Comparison of ENCODE assay signal across 8 cellular contexts in genomic region chr4:118280501-118281218, GRCh38.
A peak's percentile ranks its signal among the peaks of the same experiment; 100 is the strongest.
DNase-seq lines count a peak whose midpoint lies in the region; ATAC-seq and TF ChIP-seq lines count a peak whose summit lies in the region.

No MANE protein-coding gene starts in this region.

- peaks cover 9 to 15% (median 12%) of the 10 kb centered on the region in 3 donors for H3K27me3 Mint-ChIP-seq in immature natural killer cell (ENCODE audit: low read depth in 3 of 3)

- H3K27ac Mint-ChIP-seq in immature natural killer cell: peak overlapping the region in 5 of 6 donors; percentile 6 to 99 (median 58)

- ATAC-seq in GM21515 (IDR thresholded peaks at IDR 0.05; ENCODE audit: unreplicated experiment) (peak; percentile 36), body of pancreas (peak; percentile 65)

- H3K27me3 ChIP-seq in body of pancreas: no peaks in the 10 kb centered on the region

- DNase-seq in NCI-H2171 treated with DMSO at 0.1 percent for 48 hours (lab: John Stamatoyannopoulos, UW): peak; percentile 41
- no peak for DNase-seq in NCI-H2171 (lab: John Stamatoyannopoulos, UW)
- DNase-seq in KG1 (lab: John Stamatoyannopoulos, UW): peak; percentile 17
- peak; percentile 44 for DNase-seq in RPMI7951 (ENCODE audit: low read depth)
- DNase-seq in body of pancreas: peak; percentile 71 to 83 (median 72)
- peak; percentile 17 to 29 (median 18) for DNase-seq in immature natural killer cell
- peak; percentile 20 to 36 for DNase-seq in stimulated activated CD4-positive, alpha-beta T cell treated with anti-CD3 and anti-CD28 coated beads, Interleukin-4, amount 100 ng/mL, for 4 hours

- H3K9me3 ChIP-seq in body of pancreas: no peaks in the 10 kb centered on the region

- peak overlapping the region in 1 of 2 donors; percentile 94 for H3K4me3 ChIP-seq in body of pancreas

- 0 to 6% methylated on average over 2 of the region's 2 CpGs for WGBS in body of pancreas, 2 donors

- no peaks in the 10 kb centered on the region for H3K36me3 ChIP-seq in body of pancreas (replicated peaks in 1 of 2; ENCODE audit: insufficient read depth in 1 of 2, low read depth in 2 of 2)

- peak overlapping the region in 3 of 5 donors; percentile 12 to 36 (median 30) for H3K4me3 Mint-ChIP-seq in immature natural killer cell

- H3K4me1 Mint-ChIP-seq in immature natural killer cell: peaks cover 39 to 52% of the 10 kb centered on the region in 2 donors

- peaks cover 54% of the 10 kb centered on the region for H3K4me1 ChIP-seq in body of pancreas

- intact Hi-C loops in body of pancreas (cut with DNase I): loop anchor here (5.0 kb wide), 1 partner anchor 72 kb away; the partner anchor contains the start of gene PRSS12

- no peaks in the 10 kb centered on the region for H3K9me3 Mint-ChIP-seq in immature natural killer cell

- peak overlapping the region; percentile 28 to 97 (median 82) for H3K27ac ChIP-seq in body of pancreas

- peak; percentile 21 to 83 (median 72) for TF ChIP-seq CTCF in body of pancreas (IDR thresholded peaks at IDR 0.05)

- TF ChIP-seq POLR2A in body of pancreas (IDR thresholded peaks at IDR 0.05): peak in 1 of 3 donors; percentile 40

- peaks cover 0 to 13% (median 10%) of the 10 kb centered on the region in 3 donors for H3K36me3 Mint-ChIP-seq in immature natural killer cell
